In the genomic region with DNA sequence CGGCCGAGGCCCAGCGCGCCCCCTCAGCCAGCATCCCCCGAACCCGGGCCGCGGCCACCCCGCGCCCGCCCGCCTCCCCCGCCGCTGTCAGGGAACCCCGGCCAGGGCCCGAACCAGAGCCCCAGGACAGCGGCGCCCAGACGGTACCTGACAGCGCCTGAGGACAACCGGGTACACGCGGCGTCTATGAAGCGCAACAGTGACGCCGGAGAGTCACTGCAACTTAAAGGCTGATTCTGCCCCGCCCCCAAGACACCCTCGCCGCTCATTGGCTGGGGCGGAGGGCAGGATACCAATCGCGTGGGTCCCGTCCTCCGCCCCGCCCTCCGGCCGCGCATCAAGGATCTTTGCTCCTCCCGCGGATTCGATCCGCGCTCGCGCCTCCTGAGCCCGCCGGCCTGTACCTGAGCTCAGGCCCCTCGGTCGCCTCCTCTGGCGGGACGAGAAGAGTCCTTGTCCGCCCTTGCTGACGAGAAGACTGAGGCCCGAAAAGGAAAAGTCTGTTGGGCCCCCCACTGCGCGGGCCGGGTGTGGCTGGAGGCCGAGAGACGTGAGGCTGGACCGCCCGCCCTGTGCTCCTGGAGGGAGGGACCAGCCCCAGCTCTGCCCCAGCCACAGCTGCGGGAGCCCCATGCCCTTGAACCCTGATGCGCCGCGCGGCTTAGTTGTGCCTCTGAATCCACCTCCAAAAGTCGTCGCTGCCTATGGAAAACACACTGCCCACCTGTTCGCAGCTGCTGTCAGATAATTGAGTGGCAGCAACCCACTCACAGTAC, we compare ENCODE assay signal across 1 cellular context.
TF ChIP-seq lines count a peak whose summit lies in the region.

A gene (minus strand): TSS at position 198 of the 776 bp plus-strand sequence. CDS start 6,752 bp downstream, outside the sequence.

TF ChIP-seq in HepG2, 621 proteins besides CTCF, POLR2A, EP300 and RAD21 (continued from another document and continues in another):
- TF ChIP-seq PCBP1 (IDR thresholded peaks at IDR 0.05; ENCODE audit: borderline replicate concordance, low read depth, low read length) = no peak
- TF ChIP-seq, protein P1, sequence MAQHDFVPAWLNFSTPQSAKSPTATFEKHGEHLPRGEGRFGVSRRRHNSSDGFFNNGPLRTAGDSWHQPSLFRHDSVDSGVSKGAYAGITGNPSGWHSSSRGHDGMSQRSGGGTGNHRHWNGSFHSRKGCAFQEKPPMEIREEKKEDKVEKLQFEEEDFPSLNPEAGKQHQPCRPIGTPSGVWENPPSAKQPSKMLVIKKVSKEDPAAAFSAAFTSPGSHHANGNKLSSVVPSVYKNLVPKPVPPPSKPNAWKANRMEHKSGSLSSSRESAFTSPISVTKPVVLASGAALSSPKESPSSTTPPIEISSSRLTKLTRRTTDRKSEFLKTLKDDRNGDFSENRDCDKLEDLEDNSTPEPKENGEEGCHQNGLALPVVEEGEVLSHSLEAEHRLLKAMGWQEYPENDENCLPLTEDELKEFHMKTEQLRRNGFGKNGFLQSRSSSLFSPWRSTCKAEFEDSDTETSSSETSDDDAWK (CRISPR knock-in tag; IDR thresholded peaks at IDR 0.05) = no peak
- no peak for TF ChIP-seq ZNF354B (CRISPR knock-in tag; IDR thresholded peaks at IDR 0.05)
- TF ChIP-seq, protein P2, sequence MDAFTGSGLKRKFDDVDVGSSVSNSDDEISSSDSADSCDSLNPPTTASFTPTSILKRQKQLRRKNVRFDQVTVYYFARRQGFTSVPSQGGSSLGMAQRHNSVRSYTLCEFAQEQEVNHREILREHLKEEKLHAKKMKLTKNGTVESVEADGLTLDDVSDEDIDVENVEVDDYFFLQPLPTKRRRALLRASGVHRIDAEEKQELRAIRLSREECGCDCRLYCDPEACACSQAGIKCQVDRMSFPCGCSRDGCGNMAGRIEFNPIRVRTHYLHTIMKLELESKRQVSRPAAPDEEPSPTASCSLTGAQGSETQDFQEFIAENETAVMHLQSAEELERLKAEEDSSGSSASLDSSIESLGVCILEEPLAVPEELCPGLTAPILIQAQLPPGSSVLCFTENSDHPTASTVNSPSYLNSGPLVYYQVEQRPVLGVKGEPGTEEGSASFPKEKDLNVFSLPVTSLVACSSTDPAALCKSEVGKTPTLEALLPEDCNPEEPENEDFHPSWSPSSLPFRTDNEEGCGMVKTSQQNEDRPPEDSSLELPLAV (CRISPR knock-in tag; conservative IDR thresholded peaks at IDR 0.05; ENCODE audit: low read depth) = no peak
- TF ChIP-seq, protein P3, sequence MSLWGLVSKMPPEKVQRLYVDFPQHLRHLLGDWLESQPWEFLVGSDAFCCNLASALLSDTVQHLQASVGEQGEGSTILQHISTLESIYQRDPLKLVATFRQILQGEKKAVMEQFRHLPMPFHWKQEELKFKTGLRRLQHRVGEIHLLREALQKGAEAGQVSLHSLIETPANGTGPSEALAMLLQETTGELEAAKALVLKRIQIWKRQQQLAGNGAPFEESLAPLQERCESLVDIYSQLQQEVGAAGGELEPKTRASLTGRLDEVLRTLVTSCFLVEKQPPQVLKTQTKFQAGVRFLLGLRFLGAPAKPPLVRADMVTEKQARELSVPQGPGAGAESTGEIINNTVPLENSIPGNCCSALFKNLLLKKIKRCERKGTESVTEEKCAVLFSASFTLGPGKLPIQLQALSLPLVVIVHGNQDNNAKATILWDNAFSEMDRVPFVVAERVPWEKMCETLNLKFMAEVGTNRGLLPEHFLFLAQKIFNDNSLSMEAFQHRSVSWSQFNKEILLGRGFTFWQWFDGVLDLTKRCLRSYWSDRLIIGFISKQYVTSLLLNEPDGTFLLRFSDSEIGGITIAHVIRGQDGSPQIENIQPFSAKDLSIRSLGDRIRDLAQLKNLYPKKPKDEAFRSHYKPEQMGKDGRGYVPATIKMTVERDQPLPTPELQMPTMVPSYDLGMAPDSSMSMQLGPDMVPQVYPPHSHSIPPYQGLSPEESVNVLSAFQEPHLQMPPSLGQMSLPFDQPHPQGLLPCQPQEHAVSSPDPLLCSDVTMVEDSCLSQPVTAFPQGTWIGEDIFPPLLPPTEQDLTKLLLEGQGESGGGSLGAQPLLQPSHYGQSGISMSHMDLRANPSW (CRISPR knock-in tag; IDR thresholded peaks at IDR 0.05; ENCODE audit: borderline replicate concordance) = no peak
- TF ChIP-seq HDAC1 (CRISPR knock-in tag; IDR thresholded peaks at IDR 0.05) = peak; percentile 54
- TF ChIP-seq MAFG (CRISPR knock-in tag; IDR thresholded peaks at IDR 0.05) = no peak
- TF ChIP-seq RNF2 (conservative IDR thresholded peaks at IDR 0.05; ENCODE audit: low read depth) = 0 out of 2 replicates have a peak, but pooled peaks have one; percentile 55
- TF ChIP-seq ZSCAN21 (CRISPR knock-in tag; IDR thresholded peaks at IDR 0.05; ENCODE audit: borderline replicate concordance) = no peak
- TF ChIP-seq ZBTB21 (CRISPR knock-in tag; IDR thresholded peaks at IDR 0.05) = no peak
- no peak for TF ChIP-seq ZNF749 (CRISPR knock-in tag; IDR thresholded peaks at IDR 0.05; ENCODE audit: borderline replicate concordance)
- no peak for TF ChIP-seq SYNCRIP (IDR thresholded peaks at IDR 0.05; ENCODE audit: insufficient read depth, low read depth, low read length)
- TF ChIP-seq, protein P4, sequence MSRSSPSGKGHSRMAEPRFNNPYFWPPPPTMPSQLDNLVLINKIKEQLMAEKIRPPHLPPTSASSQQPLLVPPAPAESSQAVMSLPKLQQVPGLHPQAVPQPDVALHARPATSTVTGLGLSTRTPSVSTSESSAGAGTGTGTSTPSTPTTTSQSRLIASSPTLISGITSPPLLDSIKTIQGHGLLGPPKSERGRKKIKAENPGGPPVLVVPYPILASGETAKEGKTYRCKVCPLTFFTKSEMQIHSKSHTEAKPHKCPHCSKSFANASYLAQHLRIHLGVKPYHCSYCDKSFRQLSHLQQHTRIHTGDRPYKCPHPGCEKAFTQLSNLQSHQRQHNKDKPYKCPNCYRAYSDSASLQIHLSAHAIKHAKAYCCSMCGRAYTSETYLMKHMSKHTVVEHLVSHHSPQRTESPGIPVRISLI (CRISPR knock-in tag; IDR thresholded peaks at IDR 0.05; ENCODE audit: borderline replicate concordance) = peak; percentile 50; the same call in 1 of the 2 replicates
- peak; percentile 69; the same call in 1 of the 2 replicates for TF ChIP-seq ZNF782 (CRISPR knock-in tag; IDR thresholded peaks at IDR 0.05; ENCODE audit: borderline replicate concordance)
- no peak; the same call in 1 of the 2 replicates for TF ChIP-seq FOXO1 (CRISPR knock-in tag; IDR thresholded peaks at IDR 0.05)
- TF ChIP-seq FOXC1 (CRISPR knock-in tag; IDR thresholded peaks at IDR 0.05; ENCODE audit: borderline replicate concordance) = peak; percentile 69; the same call in 1 of the 2 replicates
- TF ChIP-seq, protein P5, sequence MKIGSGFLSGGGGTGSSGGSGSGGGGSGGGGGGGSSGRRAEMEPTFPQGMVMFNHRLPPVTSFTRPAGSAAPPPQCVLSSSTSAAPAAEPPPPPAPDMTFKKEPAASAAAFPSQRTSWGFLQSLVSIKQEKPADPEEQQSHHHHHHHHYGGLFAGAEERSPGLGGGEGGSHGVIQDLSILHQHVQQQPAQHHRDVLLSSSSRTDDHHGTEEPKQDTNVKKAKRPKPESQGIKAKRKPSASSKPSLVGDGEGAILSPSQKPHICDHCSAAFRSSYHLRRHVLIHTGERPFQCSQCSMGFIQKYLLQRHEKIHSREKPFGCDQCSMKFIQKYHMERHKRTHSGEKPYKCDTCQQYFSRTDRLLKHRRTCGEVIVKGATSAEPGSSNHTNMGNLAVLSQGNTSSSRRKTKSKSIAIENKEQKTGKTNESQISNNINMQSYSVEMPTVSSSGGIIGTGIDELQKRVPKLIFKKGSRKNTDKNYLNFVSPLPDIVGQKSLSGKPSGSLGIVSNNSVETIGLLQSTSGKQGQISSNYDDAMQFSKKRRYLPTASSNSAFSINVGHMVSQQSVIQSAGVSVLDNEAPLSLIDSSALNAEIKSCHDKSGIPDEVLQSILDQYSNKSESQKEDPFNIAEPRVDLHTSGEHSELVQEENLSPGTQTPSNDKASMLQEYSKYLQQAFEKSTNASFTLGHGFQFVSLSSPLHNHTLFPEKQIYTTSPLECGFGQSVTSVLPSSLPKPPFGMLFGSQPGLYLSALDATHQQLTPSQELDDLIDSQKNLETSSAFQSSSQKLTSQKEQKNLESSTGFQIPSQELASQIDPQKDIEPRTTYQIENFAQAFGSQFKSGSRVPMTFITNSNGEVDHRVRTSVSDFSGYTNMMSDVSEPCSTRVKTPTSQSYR (CRISPR knock-in tag; IDR thresholded peaks at IDR 0.05; ENCODE audit: borderline replicate concordance) = peak; percentile 19; the same call in 1 of the 2 replicates
- TF ChIP-seq ZNF292 (CRISPR knock-in tag; IDR thresholded peaks at IDR 0.05; ENCODE audit: borderline replicate concordance, low read depth) = no peak
- no peak; the same call in 1 of the 2 replicates for TF ChIP-seq SAFB2 (CRISPR knock-in tag; IDR thresholded peaks at IDR 0.05; ENCODE audit: borderline replicate concordance, low read depth)
- TF ChIP-seq ZNF546 (CRISPR knock-in tag; conservative IDR thresholded peaks at IDR 0.05) = 0 out of 2 replicates have a peak, but pooled peaks have one; percentile 34
- TF ChIP-seq ZNF777 (CRISPR knock-in tag; IDR thresholded peaks at IDR 0.05) = peak; percentile 92
- TF ChIP-seq PHF21A (CRISPR knock-in tag; IDR thresholded peaks at IDR 0.05) = peak; percentile 77
- 0 out of 2 replicates have a peak, but pooled peaks have one; percentile 26 for TF ChIP-seq SOX5 (CRISPR knock-in tag; IDR thresholded peaks at IDR 0.05; ENCODE audit: borderline replicate concordance)
- TF ChIP-seq NR2C2 (CRISPR knock-in tag; IDR thresholded peaks at IDR 0.05; ENCODE audit: borderline replicate concordance) = no peak
- no peak; the same call in 1 of the 2 replicates for TF ChIP-seq ZNF83 (CRISPR knock-in tag; IDR thresholded peaks at IDR 0.05; ENCODE audit: borderline replicate concordance)
- no peak for TF ChIP-seq ZNF510 (CRISPR knock-in tag; IDR thresholded peaks at IDR 0.05; ENCODE audit: low read depth)
- TF ChIP-seq ZNF34 (CRISPR knock-in tag; IDR thresholded peaks at IDR 0.05; ENCODE audit: borderline replicate concordance) = no peak
- TF ChIP-seq ZBTB1 (CRISPR knock-in tag; IDR thresholded peaks at IDR 0.05; ENCODE audit: borderline replicate concordance) = no peak
- peak; percentile 99 for TF ChIP-seq DR1 (CRISPR knock-in tag; IDR thresholded peaks at IDR 0.05)
- TF ChIP-seq EEA1 (CRISPR knock-in tag; IDR thresholded peaks at IDR 0.05; ENCODE audit: borderline replicate concordance) = no peak; the same call in 1 of the 2 replicates
- 0 out of 2 replicates have a peak, but pooled peaks have one; percentile 23 for TF ChIP-seq REPIN1 (CRISPR knock-in tag; IDR thresholded peaks at IDR 0.05; ENCODE audit: borderline replicate concordance, low read depth)
- TF ChIP-seq ZNF501 (CRISPR knock-in tag; IDR thresholded peaks at IDR 0.05) = no peak
- no peak for TF ChIP-seq SMARCC2 (IDR thresholded peaks at IDR 0.05)
- TF ChIP-seq ZSCAN30 (CRISPR knock-in tag; IDR thresholded peaks at IDR 0.05) = no peak
- TF ChIP-seq RBM22 (optimal IDR thresholded peaks at IDR 0.05; ENCODE audit: low read length) = no peak
- TF ChIP-seq, protein P6, sequence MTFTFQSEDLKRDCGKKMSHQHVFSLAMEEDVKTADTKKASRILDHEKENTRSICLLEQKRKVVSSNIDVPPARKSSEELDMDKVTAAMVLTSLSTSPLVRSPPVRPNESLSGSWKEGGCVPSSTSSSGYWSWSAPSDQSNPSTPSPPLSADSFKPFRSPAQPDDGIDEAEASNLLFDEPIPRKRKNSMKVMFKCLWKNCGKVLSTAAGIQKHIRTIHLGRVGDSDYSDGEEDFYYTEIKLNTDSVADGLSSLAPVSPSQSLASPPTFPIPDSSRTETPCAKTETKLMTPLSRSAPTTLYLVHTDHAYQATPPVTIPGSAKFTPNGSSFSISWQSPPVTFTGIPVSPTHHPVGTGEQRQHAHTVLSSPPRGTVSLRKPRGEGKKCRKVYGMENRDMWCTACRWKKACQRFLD (CRISPR knock-in tag; IDR thresholded peaks at IDR 0.05; ENCODE audit: borderline replicate concordance) = peak; percentile 71; the same call in 1 of the 2 replicates
- no peak for TF ChIP-seq MEIS2 (CRISPR knock-in tag; IDR thresholded peaks at IDR 0.05)
- TF ChIP-seq, protein P7, sequence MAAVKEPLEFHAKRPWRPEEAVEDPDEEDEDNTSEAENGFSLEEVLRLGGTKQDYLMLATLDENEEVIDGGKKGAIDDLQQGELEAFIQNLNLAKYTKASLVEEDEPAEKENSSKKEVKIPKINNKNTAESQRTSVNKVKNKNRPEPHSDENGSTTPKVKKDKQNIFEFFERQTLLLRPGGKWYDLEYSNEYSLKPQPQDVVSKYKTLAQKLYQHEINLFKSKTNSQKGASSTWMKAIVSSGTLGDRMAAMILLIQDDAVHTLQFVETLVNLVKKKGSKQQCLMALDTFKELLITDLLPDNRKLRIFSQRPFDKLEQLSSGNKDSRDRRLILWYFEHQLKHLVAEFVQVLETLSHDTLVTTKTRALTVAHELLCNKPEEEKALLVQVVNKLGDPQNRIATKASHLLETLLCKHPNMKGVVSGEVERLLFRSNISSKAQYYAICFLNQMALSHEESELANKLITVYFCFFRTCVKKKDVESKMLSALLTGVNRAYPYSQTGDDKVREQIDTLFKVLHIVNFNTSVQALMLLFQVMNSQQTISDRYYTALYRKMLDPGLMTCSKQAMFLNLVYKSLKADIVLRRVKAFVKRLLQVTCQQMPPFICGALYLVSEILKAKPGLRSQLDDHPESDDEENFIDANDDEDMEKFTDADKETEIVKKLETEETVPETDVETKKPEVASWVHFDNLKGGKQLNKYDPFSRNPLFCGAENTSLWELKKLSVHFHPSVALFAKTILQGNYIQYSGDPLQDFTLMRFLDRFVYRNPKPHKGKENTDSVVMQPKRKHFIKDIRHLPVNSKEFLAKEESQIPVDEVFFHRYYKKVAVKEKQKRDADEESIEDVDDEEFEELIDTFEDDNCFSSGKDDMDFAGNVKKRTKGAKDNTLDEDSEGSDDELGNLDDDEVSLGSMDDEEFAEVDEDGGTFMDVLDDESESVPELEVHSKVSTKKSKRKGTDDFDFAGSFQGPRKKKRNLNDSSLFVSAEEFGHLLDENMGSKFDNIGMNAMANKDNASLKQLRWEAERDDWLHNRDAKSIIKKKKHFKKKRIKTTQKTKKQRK (IDR thresholded peaks at IDR 0.05; ENCODE audit: low read length) = no peak
- no peak for TF ChIP-seq SCMH1 (CRISPR knock-in tag; IDR thresholded peaks at IDR 0.05; ENCODE audit: borderline replicate concordance)
- TF ChIP-seq, protein P8, sequence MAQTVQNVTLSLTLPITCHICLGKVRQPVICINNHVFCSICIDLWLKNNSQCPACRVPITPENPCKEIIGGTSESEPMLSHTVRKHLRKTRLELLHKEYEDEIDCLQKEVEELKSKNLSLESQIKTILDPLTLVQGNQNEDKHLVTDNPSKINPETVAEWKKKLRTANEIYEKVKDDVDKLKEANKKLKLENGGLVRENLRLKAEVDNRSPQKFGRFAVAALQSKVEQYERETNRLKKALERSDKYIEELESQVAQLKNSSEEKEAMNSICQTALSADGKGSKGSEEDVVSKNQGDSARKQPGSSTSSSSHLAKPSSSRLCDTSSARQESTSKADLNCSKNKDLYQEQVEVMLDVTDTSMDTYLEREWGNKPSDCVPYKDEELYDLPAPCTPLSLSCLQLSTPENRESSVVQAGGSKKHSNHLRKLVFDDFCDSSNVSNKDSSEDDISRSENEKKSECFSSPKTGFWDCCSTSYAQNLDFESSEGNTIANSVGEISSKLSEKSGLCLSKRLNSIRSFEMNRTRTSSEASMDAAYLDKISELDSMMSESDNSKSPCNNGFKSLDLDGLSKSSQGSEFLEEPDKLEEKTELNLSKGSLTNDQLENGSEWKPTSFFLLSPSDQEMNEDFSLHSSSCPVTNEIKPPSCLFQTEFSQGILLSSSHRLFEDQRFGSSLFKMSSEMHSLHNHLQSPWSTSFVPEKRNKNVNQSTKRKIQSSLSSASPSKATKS (CRISPR knock-in tag; IDR thresholded peaks at IDR 0.05) = no peak
- TF ChIP-seq SOX6 (IDR thresholded peaks at IDR 0.05) = no peak
- TF ChIP-seq SOX6 (CRISPR knock-in tag; IDR thresholded peaks at IDR 0.05) = peak; percentile 66
- peak; percentile 74 for TF ChIP-seq SAP130 (CRISPR knock-in tag; IDR thresholded peaks at IDR 0.05; ENCODE audit: low read depth)
- TF ChIP-seq ZNF709 (CRISPR knock-in tag; IDR thresholded peaks at IDR 0.05) = no peak
- 0 out of 2 replicates have a peak, but pooled peaks have one; percentile 23 for TF ChIP-seq TSC22D2 (CRISPR knock-in tag; IDR thresholded peaks at IDR 0.05; ENCODE audit: borderline replicate concordance)
